ENCODE assay signal across 16 cellular contexts in the genomic region with DNA sequence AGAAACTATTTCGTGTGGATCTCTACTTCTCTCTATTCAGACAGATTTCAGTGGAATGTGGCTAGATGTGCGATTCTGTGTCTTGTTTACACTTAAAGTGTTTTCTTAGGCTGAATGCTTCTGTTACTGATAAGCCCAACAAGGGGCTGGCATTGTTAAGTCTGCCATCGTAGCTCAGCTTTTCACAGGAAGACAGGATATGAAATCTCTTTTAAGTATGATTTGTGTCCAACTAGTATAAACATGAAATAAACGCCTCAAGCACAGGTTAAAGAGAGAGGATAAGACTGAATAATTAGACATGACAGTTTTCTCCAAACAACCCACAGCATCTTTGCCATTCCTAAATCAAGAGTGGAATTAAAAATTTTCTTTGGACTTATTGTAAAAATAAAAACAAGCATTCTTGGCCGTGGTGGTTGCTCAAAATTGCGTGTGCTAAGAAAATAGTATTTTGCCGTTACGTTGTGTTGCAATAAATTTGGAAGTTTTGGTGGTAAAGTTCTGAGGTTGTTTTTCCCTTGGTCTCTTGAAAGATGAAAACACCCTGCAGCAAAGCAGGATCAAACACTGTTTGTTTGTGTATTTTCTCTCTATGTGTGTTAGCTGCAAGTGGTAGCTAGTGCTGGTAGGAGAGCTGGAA. TPM values are rescaled to one million over a fixed set of nuclear protein-coding genes. Genes with fewer than 3 reads are reported as not detected.
A peak's percentile ranks its signal among the peaks of the same experiment; 100 is the strongest.
DNase-seq lines count a peak whose midpoint lies in the region; ATAC-seq, FAIRE-seq and TF ChIP-seq lines count a peak whose summit lies in the region.
"Had no signal": no experiment of that assay in that cellular context is flagged by ENCODE, and none has a peak within 500 bp of the region (broad histone marks: within the 10 kb centered on the region; RNA-seq: fewer than 3 reads in every experiment).

No MANE protein-coding gene starts in this region.

- no peaks in the 10 kb centered on the region for H3K79me1 ChIP-seq in mesenchymal stem cell (replicated peaks; ENCODE audit: low read length, poor library complexity, severe bottlenecking)

- H3K79me2 ChIP-seq in astrocyte (ENCODE audit: insufficient read depth, low read length), result no peaks in the 10 kb centered on the region

- H3K36me3 Mint-ChIP-seq in astrocyte (ENCODE audit: low read depth, unreplicated experiment) (no peaks in the 10 kb centered on the region), T-helper 17 cell (ENCODE audit: low read depth) (no peaks in the 10 kb centered on the region)
- no peaks in the 10 kb centered on the region for H3K36me3 Mint-ChIP-seq in naive thymus-derived CD8-positive, alpha-beta T cell
- H3K36me3 Mint-ChIP-seq: naive B cell had no signal

- no peaks in the 10 kb centered on the region for H3K9me3 Mint-ChIP-seq in astrocyte (ENCODE audit: unreplicated experiment)
- no peaks in the 10 kb centered on the region for H3K9me3 Mint-ChIP-seq in naive thymus-derived CD8-positive, alpha-beta T cell
- H3K9me3 Mint-ChIP-seq: naive B cell had no signal

- ATAC-seq in GM18519 (IDR thresholded peaks at IDR 0.05; ENCODE audit: low FRiP score, unreplicated experiment), result no peak
- no peak for ATAC-seq in naive thymus-derived CD8-positive, alpha-beta T cell
- no peak for ATAC-seq in T-helper 17 cell

- no peak for TF ChIP-seq CTCF in astrocyte (IDR thresholded peaks at IDR 0.05; ENCODE audit: insufficient read depth, low read depth, low read length)

- no peak for FAIRE-seq in astrocyte (lab: Jason Lieb, UNC)
- FAIRE-seq: urothelium cell line had no signal

- H2BK15ac ChIP-seq in mesenchymal stem cell (ENCODE audit: low read depth, poor library complexity, severe bottlenecking), result no peak overlapping the region

- no peak overlapping the region for H3K18ac ChIP-seq in mesenchymal stem cell (ENCODE audit: low read depth in 1 of 2, low read length in 2 of 2)

- H2BK12ac ChIP-seq in mesenchymal stem cell (ENCODE audit: low read length in 2 of 2), result no peak overlapping the region

- no peak overlapping the region for H3K4ac ChIP-seq in mesenchymal stem cell (ENCODE audit: low read depth in 1 of 2, low read length in 2 of 2)

- H3K9ac ChIP-seq in astrocyte (ENCODE audit: low read length), result peak overlapping the region; percentile 12
- H3K9ac ChIP-seq in mesenchymal stem cell (ENCODE audit: low read length), result peak overlapping the region; percentile 87
- H3K9ac ChIP-seq: BLaER1 had no signal

- H3K36me3 ChIP-seq in HAP-1 (replicated peaks) (no peaks in the 10 kb centered on the region), astrocyte (ENCODE audit: insufficient read depth, low read length) (no peaks in the 10 kb centered on the region), mesenchymal stem cell (ENCODE audit: control insufficient read depth in 1 of 2, insufficient read depth in 2 of 2, low read depth in 1 of 2, low read length in 2 of 2) (no peaks in the 10 kb centered on the region)
- H3K36me3 ChIP-seq: BLaER1 had no signal

- in situ Hi-C loops in HAP-1 (cut with MboI; ENCODE audit: low sequenced_read_pairs), result no loop called here

- peak overlapping the region; percentile 8 for H3K4me3 ChIP-seq in HAP-1
- H3K4me3 ChIP-seq in astrocyte (ENCODE audit: insufficient read depth, low read depth, low read length), result peak overlapping the region; percentile 15
- H3K4me3 ChIP-seq in mesenchymal stem cell (ENCODE audit: insufficient read depth in 1 of 2, low read depth in 1 of 2, low read length in 2 of 2), result peak overlapping the region in 1 of 2 experiments; percentile 77
- H3K4me3 ChIP-seq: BLaER1 had no signal

- H2AK5ac ChIP-seq in mesenchymal stem cell (ENCODE audit: low read length, severe bottlenecking), result no peak overlapping the region

- no peak overlapping the region for H2BK120ac ChIP-seq in mesenchymal stem cell (ENCODE audit: low read depth, low read length)

- no peaks in the 10 kb centered on the region for H3K27me3 Mint-ChIP-seq in astrocyte (ENCODE audit: low read depth, unreplicated experiment)
- peaks cover 0 to 3% (median 0%) of the 10 kb centered on the region in 5 donors for H3K27me3 Mint-ChIP-seq in naive thymus-derived CD8-positive, alpha-beta T cell
- peaks cover 28% of the 10 kb centered on the region for H3K27me3 Mint-ChIP-seq in T-helper 17 cell
- H3K27me3 Mint-ChIP-seq: naive B cell had no signal

- no peaks in the 10 kb centered on the region for H3K9me3 ChIP-seq in HAP-1
- H3K9me3 ChIP-seq in astrocyte (ENCODE audit: insufficient read depth, low read depth, low read length), result no peaks in the 10 kb centered on the region
- H3K9me3 ChIP-seq in mesenchymal stem cell (ENCODE audit: control insufficient read depth, low read length), result no peaks in the 10 kb centered on the region
- no peaks in the 10 kb centered on the region for H3K9me3 ChIP-seq in T-helper 17 cell (ENCODE audit: control insufficient read depth, low read length, poor library complexity, severe bottlenecking)
- H3K9me3 ChIP-seq: BLaER1 had no signal

- H3K23ac ChIP-seq in mesenchymal stem cell (ENCODE audit: low read length in 2 of 2), result no peak overlapping the region

- DNase-seq in A172 (ENCODE audit: low spot score) (peak; percentile 27), HAP-1 (ENCODE audit: low spot score in 2 of 2) (peak in 1 of 2 experiments; percentile 41), astrocyte (ENCODE audit: low read depth) (no peak), mesenchymal stem cell (peak; percentile 17), AML-193 (lab: John Stamatoyannopoulos, UW) (no peak), T-helper 17 cell (no peak)
- no peak for DNase-seq in naive thymus-derived CD8-positive, alpha-beta T cell
- DNase-seq: effector CD4-positive, alpha-beta T cell; Kasumi-1; naive B cell; NCI-H2171 treated with DMSO at 0.1 percent for 48 hours; RPMI8226 had no signal

- WGBS in mesenchymal stem cell, result 55% methylated on average over 6 of the region's 8 CpGs

- peaks cover 48% of the 10 kb centered on the region for H3K4me1 ChIP-seq in HAP-1
- peaks cover 25% of the 10 kb centered on the region for H3K4me1 ChIP-seq in astrocyte (ENCODE audit: insufficient read depth, low read length)
- peaks cover 4% of the 10 kb centered on the region for H3K4me1 ChIP-seq in mesenchymal stem cell (ENCODE audit: control insufficient read depth, insufficient read depth, low read depth, low read length)
- H3K4me1 ChIP-seq: BLaER1 had no signal

- H2AFZ ChIP-seq in astrocyte (ENCODE audit: low read depth, low read length) (peak overlapping the region; percentile 25), mesenchymal stem cell (ENCODE audit: low read depth, low read length) (no peak overlapping the region)

- peak overlapping the region; percentile 55 for H3K4me2 ChIP-seq in astrocyte (ENCODE audit: low read length)
- H3K4me2 ChIP-seq in mesenchymal stem cell (ENCODE audit: low read length, poor library complexity, severe bottlenecking), result no peak overlapping the region
- H3K4me2 ChIP-seq: BLaER1 had no signal

- H3K27ac Mint-ChIP-seq in astrocyte (ENCODE audit: unreplicated experiment) (no peak overlapping the region), T-helper 17 cell (no peak overlapping the region)
- no peak overlapping the region for H3K27ac Mint-ChIP-seq in naive thymus-derived CD8-positive, alpha-beta T cell
- H3K27ac Mint-ChIP-seq: naive B cell had no signal

- H4K20me1 ChIP-seq in astrocyte (ENCODE audit: insufficient read depth, low read length), result no peaks in the 10 kb centered on the region
- H4K20me1 ChIP-seq: BLaER1 had no signal

- no peak overlapping the region for H3K27ac ChIP-seq in astrocyte (ENCODE audit: low read depth, low read length)
- H3K27ac ChIP-seq in mesenchymal stem cell (ENCODE audit: low read length, poor library complexity, severe bottlenecking), result no peak overlapping the region
- H3K27ac ChIP-seq: BLaER1, VCaP had no signal

- H3K4me3 Mint-ChIP-seq in astrocyte (ENCODE audit: unreplicated experiment) (no peak overlapping the region), T-helper 17 cell (no peak overlapping the region)
- no peak overlapping the region for H3K4me3 Mint-ChIP-seq in naive thymus-derived CD8-positive, alpha-beta T cell
- H3K4me3 Mint-ChIP-seq: naive B cell had no signal

- POLR2A ChIA-PET in naive thymus-derived CD8-positive, alpha-beta T cell (lab: Charles Lee), result no interaction called here

- no peak overlapping the region for H3K14ac ChIP-seq in mesenchymal stem cell (ENCODE audit: low read length in 2 of 2)

- H4K8ac ChIP-seq in mesenchymal stem cell (ENCODE audit: low read length), result no peak overlapping the region

- H3K27me3 ChIP-seq in HAP-1 (ENCODE audit: low read depth) (no peaks in the 10 kb centered on the region), astrocyte (ENCODE audit: insufficient read depth, low read length) (no peaks in the 10 kb centered on the region), mesenchymal stem cell (ENCODE audit: control insufficient read depth in 1 of 2, insufficient read depth in 1 of 2, low read length in 2 of 2) (no peaks in the 10 kb centered on the region)
- H3K27me3 ChIP-seq: BLaER1 had no signal

- no peak overlapping the region for H2BK5ac ChIP-seq in mesenchymal stem cell (ENCODE audit: low read depth, low read length, poor library complexity, severe bottlenecking)

- H3K4me1 Mint-ChIP-seq in astrocyte (ENCODE audit: low read depth, unreplicated experiment), result peaks cover 6% of the 10 kb centered on the region
- no peaks in the 10 kb centered on the region for H3K4me1 Mint-ChIP-seq in naive thymus-derived CD8-positive, alpha-beta T cell
- H3K4me1 Mint-ChIP-seq in T-helper 17 cell, result peaks cover 2% of the 10 kb centered on the region
- H3K4me1 Mint-ChIP-seq: naive B cell had no signal

- no peak overlapping the region for H4K91ac ChIP-seq in mesenchymal stem cell (ENCODE audit: low read length)

RNA-seq across cellular contexts. Expression of gene VIT, which starts 1.0 kb away (rescaled TPM):
- 1.3 and 3.4 TPM in 2 replicates for total RNA-seq in A172 (2014; rRNA removed; shearing (Covaris generic))
- not detected in 2 replicates for total RNA-seq in astrocyte
- polyA plus RNA-seq in mesenchymal stem cell (2013, experiment 1 of 2), result not detected
- not detected for polyA plus RNA-seq in mesenchymal stem cell (2013, experiment 2 of 2)
- not detected for total RNA-seq in naive thymus-derived CD8-positive, alpha-beta T cell
- under 1 TPM in 1 of 3 donors, not detected in 2; 0.50 TPM for polyA plus RNA-seq in naive thymus-derived CD8-positive, alpha-beta T cell
- not detected for total RNA-seq in T-helper 17 cell

Comparison
In these comparisons a context has a peak if more than half of its experiments do, and no peak if none do; other contexts are left out.
1. DNase-seq: peak in A172 (single experiment) and mesenchymal stem cell (single experiment); none in astrocyte (single experiment), naive thymus-derived CD8-positive, alpha-beta T cell (0 of 10), AML-193 (0 of 2) and T-helper 17 cell (0 of 3).